5 cellular contexts compared by ENCODE assay signal in genomic region chr14:19025080-19025589, GRCh38. TPM values are rescaled to one million over a fixed set of nuclear protein-coding genes. Genes with fewer than 3 reads are reported as not detected.
"Had no signal": no experiment of that assay in that cellular context is flagged by ENCODE, and none has a peak within 500 bp of the region (broad histone marks: within the 10 kb centered on the region; RNA-seq: fewer than 3 reads in every experiment).

No MANE protein-coding gene starts in this region.

RNA-seq across cellular contexts. Expression of gene POTEM, which starts 57.9 kb away (rescaled TPM):
- total RNA-seq: GM23338, H1, H9, HT-29 had no signal
- polyA plus RNA-seq: GM23338, H1, IgD-negative memory B cell had no signal
